In the genomic region with DNA sequence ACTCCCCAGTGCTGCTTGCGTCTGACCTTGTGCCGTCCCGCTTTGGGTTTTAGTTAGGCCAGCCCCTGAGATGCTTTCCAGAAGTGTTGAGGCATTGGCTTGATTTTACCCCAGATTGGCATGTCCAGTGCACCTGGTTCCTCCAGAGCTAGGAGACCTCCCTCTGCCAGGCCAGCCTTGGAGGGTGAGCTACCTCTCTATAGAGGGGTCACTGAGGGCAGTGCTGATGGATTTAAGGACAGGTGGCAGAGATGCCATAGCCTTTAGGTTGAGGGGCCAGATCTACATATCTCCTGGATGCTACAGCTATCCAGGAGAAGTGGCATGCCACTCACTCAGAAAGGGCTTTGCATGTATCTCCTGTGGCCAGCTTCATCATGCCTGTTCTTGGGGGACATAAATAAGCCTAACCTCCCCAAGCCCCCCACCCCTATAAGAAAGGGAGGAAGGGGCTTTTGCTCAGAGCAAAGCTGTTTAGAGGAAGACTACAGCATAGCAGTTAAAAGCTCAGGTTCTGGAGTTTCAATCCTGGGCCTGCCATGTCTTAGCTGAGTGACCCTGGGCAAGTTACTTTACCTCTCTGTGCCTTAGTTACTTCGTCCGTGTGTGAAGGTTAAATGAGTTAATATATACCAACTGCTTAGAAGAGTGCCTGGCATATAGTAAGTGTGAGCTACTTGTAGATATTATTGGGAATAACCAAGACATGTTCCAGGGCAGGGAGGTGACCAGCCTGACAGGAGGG, we compare ENCODE assay signal across 1 cellular context.
TF ChIP-seq lines count a peak whose summit lies in the region.

No MANE protein-coding gene starts in this region.

TF ChIP-seq in A549, 52 proteins besides CTCF, POLR2A, EP300 and RAD21:
- TF ChIP-seq RCOR1 (IDR thresholded peaks at IDR 0.05; ENCODE audit: low read depth, low read length) (no peak), HOXB13 (CRISPR knock-in tag; IDR thresholded peaks at IDR 0.05; ENCODE audit: low read depth) (no peak), PHF8 (IDR thresholded peaks at IDR 0.05; ENCODE audit: borderline replicate concordance, low read depth) (no peak), JUN (IDR thresholded peaks at IDR 0.05) (no peak), ZNF302 (CRISPR knock-in tag; IDR thresholded peaks at IDR 0.05) (no peak), HDAC2 (IDR thresholded peaks at IDR 0.05) (no peak), SMC3 (IDR thresholded peaks at IDR 0.05) (no peak), JUNB (IDR thresholded peaks at IDR 0.05) (no peak), BHLHE40 (IDR thresholded peaks at IDR 0.05; ENCODE audit: low read depth, low read length) (no peak), EHMT2 (IDR thresholded peaks at IDR 0.05; ENCODE audit: low read depth) (no peak), CHD4 (IDR thresholded peaks at IDR 0.05; ENCODE audit: borderline replicate concordance) (no peak), EHF (CRISPR knock-in tag; IDR thresholded peaks at IDR 0.05) (no peak), CEBPB (IDR thresholded peaks at IDR 0.05) (no peak), ESRRA (IDR thresholded peaks at IDR 0.05; ENCODE audit: borderline replicate concordance, low read length) (no peak)
- TF ChIP-seq, protein P1, sequence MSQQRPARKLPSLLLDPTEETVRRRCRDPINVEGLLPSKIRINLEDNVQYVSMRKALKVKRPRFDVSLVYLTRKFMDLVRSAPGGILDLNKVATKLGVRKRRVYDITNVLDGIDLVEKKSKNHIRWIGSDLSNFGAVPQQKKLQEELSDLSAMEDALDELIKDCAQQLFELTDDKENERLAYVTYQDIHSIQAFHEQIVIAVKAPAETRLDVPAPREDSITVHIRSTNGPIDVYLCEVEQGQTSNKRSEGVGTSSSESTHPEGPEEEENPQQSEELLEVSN (IDR thresholded peaks at IDR 0.05; ENCODE audit: borderline replicate concordance, low read depth), result no peak
- TF ChIP-seq, protein P2, sequence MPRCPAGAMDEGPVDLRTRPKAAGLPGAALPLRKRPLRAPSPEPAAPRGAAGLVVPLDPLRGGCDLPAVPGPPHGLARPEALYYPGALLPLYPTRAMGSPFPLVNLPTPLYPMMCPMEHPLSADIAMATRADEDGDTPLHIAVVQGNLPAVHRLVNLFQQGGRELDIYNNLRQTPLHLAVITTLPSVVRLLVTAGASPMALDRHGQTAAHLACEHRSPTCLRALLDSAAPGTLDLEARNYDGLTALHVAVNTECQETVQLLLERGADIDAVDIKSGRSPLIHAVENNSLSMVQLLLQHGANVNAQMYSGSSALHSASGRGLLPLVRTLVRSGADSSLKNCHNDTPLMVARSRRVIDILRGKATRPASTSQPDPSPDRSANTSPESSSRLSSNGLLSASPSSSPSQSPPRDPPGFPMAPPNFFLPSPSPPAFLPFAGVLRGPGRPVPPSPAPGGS (IDR thresholded peaks at IDR 0.05), result no peak
